1 cellular context compared by ENCODE assay signal in the genomic region with DNA sequence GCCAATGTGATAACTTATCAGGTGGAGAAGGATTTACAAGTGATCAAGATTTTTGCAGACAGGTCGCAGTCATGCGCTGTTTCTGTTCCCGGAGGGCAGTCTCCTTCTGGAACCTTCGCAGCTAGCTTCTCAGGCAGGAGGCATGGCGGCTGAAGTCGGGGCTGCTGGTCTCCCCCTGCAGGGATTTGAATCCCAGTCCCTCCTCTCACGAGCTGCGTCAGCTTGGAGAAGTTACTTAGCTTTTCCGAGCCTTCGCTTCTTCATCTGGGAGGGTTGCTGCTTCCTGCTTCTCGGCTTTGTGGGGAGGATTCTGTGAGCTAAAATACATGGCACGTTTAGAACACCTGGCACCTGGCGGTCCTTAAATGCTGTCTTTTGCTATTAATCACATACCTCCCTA.
TF ChIP-seq lines count a peak whose summit lies in the region.

No MANE protein-coding gene starts in this region.

TF ChIP-seq in HepG2, 621 proteins besides CTCF, POLR2A, EP300 and RAD21 (continued from another document):
- TF ChIP-seq, protein P1, sequence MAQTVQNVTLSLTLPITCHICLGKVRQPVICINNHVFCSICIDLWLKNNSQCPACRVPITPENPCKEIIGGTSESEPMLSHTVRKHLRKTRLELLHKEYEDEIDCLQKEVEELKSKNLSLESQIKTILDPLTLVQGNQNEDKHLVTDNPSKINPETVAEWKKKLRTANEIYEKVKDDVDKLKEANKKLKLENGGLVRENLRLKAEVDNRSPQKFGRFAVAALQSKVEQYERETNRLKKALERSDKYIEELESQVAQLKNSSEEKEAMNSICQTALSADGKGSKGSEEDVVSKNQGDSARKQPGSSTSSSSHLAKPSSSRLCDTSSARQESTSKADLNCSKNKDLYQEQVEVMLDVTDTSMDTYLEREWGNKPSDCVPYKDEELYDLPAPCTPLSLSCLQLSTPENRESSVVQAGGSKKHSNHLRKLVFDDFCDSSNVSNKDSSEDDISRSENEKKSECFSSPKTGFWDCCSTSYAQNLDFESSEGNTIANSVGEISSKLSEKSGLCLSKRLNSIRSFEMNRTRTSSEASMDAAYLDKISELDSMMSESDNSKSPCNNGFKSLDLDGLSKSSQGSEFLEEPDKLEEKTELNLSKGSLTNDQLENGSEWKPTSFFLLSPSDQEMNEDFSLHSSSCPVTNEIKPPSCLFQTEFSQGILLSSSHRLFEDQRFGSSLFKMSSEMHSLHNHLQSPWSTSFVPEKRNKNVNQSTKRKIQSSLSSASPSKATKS (CRISPR knock-in tag; IDR thresholded peaks at IDR 0.05) = no peak
- TF ChIP-seq, protein P2, sequence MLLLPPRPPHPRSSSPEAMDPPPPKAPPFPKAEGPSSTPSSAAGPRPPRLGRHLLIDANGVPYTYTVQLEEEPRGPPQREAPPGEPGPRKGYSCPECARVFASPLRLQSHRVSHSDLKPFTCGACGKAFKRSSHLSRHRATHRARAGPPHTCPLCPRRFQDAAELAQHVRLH (CRISPR knock-in tag; IDR thresholded peaks at IDR 0.05; ENCODE audit: borderline replicate concordance, low read depth) = no peak
- no peak for TF ChIP-seq HOXA9 (CRISPR knock-in tag; IDR thresholded peaks at IDR 0.05; ENCODE audit: borderline replicate concordance)
- no peak for TF ChIP-seq TSC22D2 (CRISPR knock-in tag; IDR thresholded peaks at IDR 0.05; ENCODE audit: borderline replicate concordance)
